In the genomic region with DNA sequence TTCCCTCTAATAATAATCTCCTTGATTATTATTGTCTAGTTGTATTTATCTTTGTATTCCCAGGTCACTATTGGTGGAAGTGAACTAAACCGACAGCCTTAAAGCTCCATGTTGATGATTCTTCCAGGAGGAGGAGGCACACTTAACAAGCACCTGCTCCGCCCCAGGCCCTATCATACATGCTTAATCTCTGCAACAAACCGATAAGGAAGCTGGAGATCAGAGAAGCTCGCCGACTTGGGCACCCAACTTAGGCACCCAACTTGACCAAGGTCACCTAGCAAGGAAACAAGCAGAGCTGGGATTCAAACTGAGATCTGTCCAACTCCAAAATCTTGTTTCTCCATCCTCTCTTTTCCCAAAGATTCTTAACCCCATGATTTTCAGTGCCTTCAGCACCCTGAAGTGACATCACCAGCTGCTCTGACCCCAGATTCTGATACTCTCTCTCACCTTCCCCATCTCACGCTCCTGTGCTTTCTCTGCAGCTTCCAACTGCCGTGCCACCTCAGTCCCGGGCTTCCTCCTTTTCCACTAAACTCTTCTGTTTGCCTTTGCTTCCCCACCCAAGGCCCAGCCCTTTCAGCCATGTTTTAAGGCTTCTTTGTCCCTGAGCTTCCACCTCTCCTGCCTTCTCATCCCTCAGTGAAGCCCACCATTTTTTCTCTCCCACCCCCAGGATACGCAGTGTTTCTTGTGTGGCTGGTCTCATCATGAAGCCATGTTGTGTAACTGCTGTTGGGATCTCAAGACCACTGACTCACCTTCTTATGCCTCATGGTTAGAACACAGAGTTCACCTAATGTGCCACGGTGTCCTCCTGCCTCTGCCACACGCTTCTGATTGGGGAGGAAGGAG, we compare ENCODE assay signal across 3 cellular contexts.
A peak's percentile ranks its signal among the peaks of the same experiment; 100 is the strongest.
TF ChIP-seq lines count a peak whose summit lies in the region.

No MANE protein-coding gene starts in this region.

TF ChIP-seq in A549, 52 proteins besides CTCF, POLR2A, EP300 and RAD21:
- TF ChIP-seq ESRRA (IDR thresholded peaks at IDR 0.05; ENCODE audit: borderline replicate concordance, low read length), result no peak
- TF ChIP-seq PHF8 (IDR thresholded peaks at IDR 0.05; ENCODE audit: borderline replicate concordance, low read depth), result no peak
- TF ChIP-seq TFCP2L1 (CRISPR knock-in tag; IDR thresholded peaks at IDR 0.05), result no peak
- no peak for TF ChIP-seq HOXB5 (CRISPR knock-in tag; IDR thresholded peaks at IDR 0.05)
- TF ChIP-seq FOSB (CRISPR knock-in tag; IDR thresholded peaks at IDR 0.05), result no peak
- TF ChIP-seq ZC3H11A (IDR thresholded peaks at IDR 0.05), result no peak
- no peak for TF ChIP-seq CHD4 (IDR thresholded peaks at IDR 0.05; ENCODE audit: borderline replicate concordance)
- no peak for TF ChIP-seq CHD2 (IDR thresholded peaks at IDR 0.05; ENCODE audit: low read length, partially characterized antibody)
- no peak for TF ChIP-seq TP53 (CRISPR knock-in tag; IDR thresholded peaks at IDR 0.05)

TF ChIP-seq in IMR-90, 13 proteins besides CTCF, POLR2A, EP300 and RAD21:
- no peak for TF ChIP-seq USF2 (IDR thresholded peaks at IDR 0.05; ENCODE audit: low read depth, low read length)
- peak; percentile 46; the same call in 1 of the 2 replicates for TF ChIP-seq CEBPB (IDR thresholded peaks at IDR 0.05; ENCODE audit: low read depth, low read length)
- TF ChIP-seq CHD1 (IDR thresholded peaks at IDR 0.05; ENCODE audit: low read depth, low read length), result no peak
TF ChIP-seq in IMR-90: peak in this region for 1.

TF ChIP-seq in K562, 482 proteins besides CTCF, POLR2A, EP300 and RAD21:
- no peak for TF ChIP-seq PPARD (CRISPR knock-in tag; IDR thresholded peaks at IDR 0.05)
- no peak for TF ChIP-seq SNRNP70 (optimal IDR thresholded peaks at IDR 0.05; ENCODE audit: low read depth, low read length)
- TF ChIP-seq NR2C2 (CRISPR knock-in tag; IDR thresholded peaks at IDR 0.05), result no peak
- no peak for TF ChIP-seq NR2C2 (tag; IDR thresholded peaks at IDR 0.05)
- 0 out of 2 replicates have a peak, but pooled peaks have one; percentile 18 for TF ChIP-seq CBFA2T3 (IDR thresholded peaks at IDR 0.05)
- TF ChIP-seq ATF3 (IDR thresholded peaks at IDR 0.05), result 0 out of 2 replicates have a peak, but pooled peaks have one; percentile 31
- no peak for TF ChIP-seq ATF3 (CRISPR knock-in tag; conservative IDR thresholded peaks at IDR 0.05)
- no peak for TF ChIP-seq ZNF766 (CRISPR knock-in tag; conservative IDR thresholded peaks at IDR 0.05)
- no peak for TF ChIP-seq FOXJ2 (tag; IDR thresholded peaks at IDR 0.05)
- 0 out of 4 replicates have a peak, but pooled peaks of 1 of the 2 experiments have one; percentile 22 for TF ChIP-seq RCOR1 (IDR thresholded peaks at IDR 0.05; ENCODE audit: borderline replicate concordance in 1 of 2, low read depth in 2 of 2, low read length in 2 of 2)
- no peak for TF ChIP-seq E4F1 (CRISPR knock-in tag; IDR thresholded peaks at IDR 0.05; ENCODE audit: borderline replicate concordance)
- TF ChIP-seq CBX2 (IDR thresholded peaks at IDR 0.05; ENCODE audit: insufficient read depth, low read length, poor library complexity, severe bottlenecking), result no peak
- TF ChIP-seq FOSL1 (tag; conservative IDR thresholded peaks at IDR 0.05), result 0 out of 2 replicates have a peak, but pooled peaks have one; percentile 17
